Comparison of ENCODE assay signal across 8 cellular contexts in genomic region chr1:201538618-201539551, GRCh38. TPM values are rescaled to one million over a fixed set of nuclear protein-coding genes. Genes with fewer than 3 reads are reported as not detected.
DNase-seq lines count a peak whose midpoint lies in the region; ATAC-seq, FAIRE-seq and TF ChIP-seq lines count a peak whose summit lies in the region.

TSS of gene NAV1 (plus strand) at chr1:201539127. CDS start at chr1:201622885, 83,758 bp downstream.

- H3K27me3 ChIP-seq in layer of hippocampus (ENCODE audit: control insufficient read depth, insufficient read depth, low read length) (no peaks in the 10 kb centered on the region), spleen (replicated peaks in 1 of 7) (peaks cover 0 to 55% (median 24%) of the 10 kb centered on the region in 7 donors)

- TF ChIP-seq CTCF in AG09319 (IDR thresholded peaks at IDR 0.05; ENCODE audit: low read depth, low read length), result no peak
- TF ChIP-seq CTCF in GM12864 (IDR thresholded peaks at IDR 0.05; ENCODE audit: low read depth, low read length, missing control alignments), result no peak
- no peak for TF ChIP-seq CTCF in spleen (IDR thresholded peaks at IDR 0.05 in 8 of 11, conservative IDR thresholded peaks at IDR 0.05 in 3 of 11)

- H3K9me3 ChIP-seq in spleen, result no peaks in the 10 kb centered on the region

- intact Hi-C loops in spleen (cut with DNase I; ENCODE audit: low total_unique reads), result no loop called here

- FAIRE-seq in RCC 7860 (lab: Jason Lieb, UNC), result peak; percentile 43

- DNase-seq in AG09319 (ENCODE audit: extremely low read depth, low read depth) (peak; percentile 60), GM12864 (ENCODE audit: low read depth) (no peak), RCC 7860 (ENCODE audit: low spot score) (peak; percentile 86), dedifferentiated amniotic fluid mesenchymal stem cell (ENCODE audit: extremely low spot score) (peak; percentile 49), spleen (peak; percentile 87)

- H3K4me1 ChIP-seq in spleen, result peaks cover 15 to 93% (median 71%) of the 10 kb centered on the region in 6 donors

- no peaks in the 10 kb centered on the region for H3K36me3 ChIP-seq in spleen

- no peak for TF ChIP-seq POLR2A in spleen (IDR thresholded peaks at IDR 0.05)

- peak within 1 kb of the TSS; percentile 90 for H3K27ac ChIP-seq in layer of hippocampus (ENCODE audit: low read depth, low read length)
- H3K27ac ChIP-seq in spleen, result peak within 1 kb of the TSS in 7 of 8 donors; percentile 56 to 82 (median 78)

- peak within 1 kb of the TSS; percentile 28 for H3K4me3 ChIP-seq in GM12864 (ENCODE audit: low read depth, low read length)
- peak within 1 kb of the TSS; percentile 37 to 78 (median 54) for H3K4me3 ChIP-seq in spleen

- ATAC-seq in GM18519 (IDR thresholded peaks at IDR 0.05; ENCODE audit: low FRiP score, unreplicated experiment) (no peak), HG03460 (IDR thresholded peaks at IDR 0.05; ENCODE audit: unreplicated experiment) (no peak)

- WGBS in spleen, 5 donors, result 1 to 2% (median 1%) methylated on average over 38 to 93 of the region's 93 CpGs

RNA-seq across cellular contexts. Expression of gene NAV1, which starts in this region (rescaled TPM):
- total RNA-seq in spleen, result 10 to 100 TPM; 15.7 to 37.2 (median 27.4) TPM
- polyA plus RNA-seq in spleen, result 1 to 10 TPM; 1.1 to 3.5 (median 1.2) TPM
